Comparison of ENCODE assay signal across 23 cellular contexts in the genomic region with DNA sequence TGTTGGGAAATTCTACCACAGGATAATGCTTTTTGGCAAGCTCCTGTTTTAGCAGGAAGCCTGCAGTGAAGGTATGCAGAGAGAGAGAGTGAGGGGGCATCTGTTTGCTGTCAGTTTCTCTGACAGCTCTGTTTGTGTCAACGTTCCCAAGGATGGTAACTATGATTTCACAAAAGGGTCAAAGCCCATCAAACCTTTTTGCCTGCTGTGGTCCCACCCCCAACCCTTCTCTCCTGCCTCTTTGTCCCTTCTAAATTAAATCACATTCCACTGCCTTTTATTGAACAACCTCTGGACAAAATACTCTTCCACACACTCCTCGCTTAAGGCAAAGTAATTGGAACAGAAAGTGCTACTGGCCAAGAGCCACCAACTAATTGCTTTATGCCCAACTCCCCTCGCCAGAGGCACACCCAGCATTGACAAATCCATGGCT.
DNase-seq lines count a peak whose midpoint lies in the region; TF ChIP-seq lines count a peak whose summit lies in the region.
"Had no signal": no experiment of that assay in that cellular context is flagged by ENCODE, and none has a peak within 500 bp of the region (broad histone marks: within the 10 kb centered on the region; RNA-seq: fewer than 3 reads in every experiment).

No MANE protein-coding gene starts in this region.

- in situ Hi-C loops in mammary epithelial cell (cut with MboI; ENCODE audit: low sequenced_read_pairs in 2 of 2) = no loop called here

- DNase-seq in DMS 273 (lab: John Stamatoyannopoulos, UW; ENCODE audit: unreplicated experiment) = peak; percentile 26
- no peak for DNase-seq in DMS 273 treated with DMSO at 0.1 percent for 48 hours (lab: John Stamatoyannopoulos, UW)
- peak; percentile 80 for DNase-seq in NCI-H1105 treated with DMSO at 0.1 percent for 48 hours (lab: John Stamatoyannopoulos, UW)
- DNase-seq in mammary epithelial cell = peak; percentile 5
- DNase-seq in neural progenitor cell (ENCODE audit: low spot score) = peak; percentile 59
- no peak for DNase-seq in MV-4-11 (lab: John Stamatoyannopoulos, UW)
- no peak for DNase-seq in NCI-H524 treated with DMSO at 0.1 percent for 48 hours (lab: John Stamatoyannopoulos, UW)
- no peak for DNase-seq in stimulated activated CD4-positive, alpha-beta T cell treated with anti-CD3 and anti-CD28 coated beads, Interleukin-4, amount 100 ng/mL, for 4 hours
- DNase-seq: activated B cell treated with CpG ODN at 0.5 μM for 24 hours; activated CD4-positive, alpha-beta memory T cell treated with anti-CD3 and anti-CD28 coated beads for 36 hours; activated CD8-positive, alpha-beta memory T cell treated with anti-CD3 and anti-CD28 coated beads, Interleukin-2, amount 50 U/mL, for 48 hours; activated naive CD8-positive, alpha-beta T cell treated with anti-CD3 and anti-CD28 coated beads, Interleukin-2, amount 50 U/mL, for 24 hours; effector memory CD4-positive, alpha-beta T cell; GF-D8; left ventricle myocardium superior; NCI-H146; NCI-H2171; NCI-H526 treated with DMSO at 0.1 percent for 48 hours had no signal

- H3K36me3 ChIP-seq in mammary epithelial cell (ENCODE audit: insufficient read depth, low read length) (no peaks in the 10 kb centered on the region), neural progenitor cell (no peaks in the 10 kb centered on the region)
- H3K36me3 ChIP-seq: MG63 had no signal

- H3K79me2 ChIP-seq in mammary epithelial cell (ENCODE audit: insufficient read depth, low read length) (no peaks in the 10 kb centered on the region), neural progenitor cell (ENCODE audit: low read depth) (no peaks in the 10 kb centered on the region)

- dilution Hi-C loops in mammary epithelial cell (cut with HindIII; ENCODE audit: low sequenced_read_pairs) = no loop called here

- H2AFZ ChIP-seq in mammary epithelial cell (ENCODE audit: low read depth, low read length) (peak overlapping the region; percentile 55), neural progenitor cell (replicated peaks) (no peak overlapping the region)

- no TSS peak for BruUV-seq in mammary epithelial cell (replicated peaks; lab: Mats Ljungman, UMichigan)

- peaks cover 16% of the 10 kb centered on the region for H3F3A ChIP-seq in neural progenitor cell (ENCODE audit: low read depth)

- H4K20me1 ChIP-seq in mammary epithelial cell (ENCODE audit: insufficient read depth, low read length) (no peaks in the 10 kb centered on the region), neural progenitor cell (ENCODE audit: low read depth) (no peaks in the 10 kb centered on the region)

- H3K27me3 ChIP-seq in mammary epithelial cell (ENCODE audit: insufficient read depth, low read length) (no peaks in the 10 kb centered on the region), neural progenitor cell (no peaks in the 10 kb centered on the region)
- H3K27me3 ChIP-seq: MG63 had no signal

- CTCF ChIA-PET in mammary epithelial cell (lab: Charles Lee; ENCODE audit: low non-redundant PET) = no interaction called here

- H3K9me3 ChIP-seq in mammary epithelial cell (replicated peaks; ENCODE audit: insufficient read depth, low read length) (no peaks in the 10 kb centered on the region), neural progenitor cell (ENCODE audit: low read depth) (no peaks in the 10 kb centered on the region)

- peaks cover 21% of the 10 kb centered on the region for H3K4me1 Mint-ChIP-seq in neural progenitor cell
- H3K4me1 Mint-ChIP-seq: activated naive CD8-positive, alpha-beta T cell treated with anti-CD3 and anti-CD28 coated beads, Interleukin-2, amount 50 U/mL, for 24 hours had no signal

- no peak overlapping the region for H3K4me3 Mint-ChIP-seq in neural progenitor cell
- H3K4me3 Mint-ChIP-seq: activated B cell treated with CpG ODN at 0.5 μM for 24 hours; activated CD4-positive, alpha-beta memory T cell treated with anti-CD3 and anti-CD28 coated beads for 36 hours; activated naive CD8-positive, alpha-beta T cell treated with anti-CD3 and anti-CD28 coated beads, Interleukin-2, amount 50 U/mL, for 24 hours; neural crest cell; type B pancreatic cell had no signal

- WGBS in mammary epithelial cell (ENCODE audit: low coverage, missing lambda C conversion rate) = 3% methylated on average over 3 of the region's 3 CpGs

- intact Hi-C loops in mammary epithelial cell (cut with micrococcal nuclease) = loop anchor here (2.0 kb wide), 1 partner anchor 20 kb away; no protein-coding TSS in a partner anchor

- H3K9ac ChIP-seq in mammary epithelial cell (ENCODE audit: insufficient read depth, low read length) = peak overlapping the region; percentile 17
- H3K9ac ChIP-seq in neural progenitor cell = no peak overlapping the region

- H3K4me2 ChIP-seq in mammary epithelial cell (ENCODE audit: insufficient read depth, low read depth, low read length) = peak overlapping the region; percentile 73
- peak overlapping the region; percentile 68 for H3K4me2 ChIP-seq in neural progenitor cell

- H3K27ac ChIP-seq in mammary epithelial cell (ENCODE audit: insufficient read depth, low read depth, low read length) (peak overlapping the region; percentile 43), neural progenitor cell (peak overlapping the region; percentile 72)
- H3K27ac ChIP-seq: 22Rv1 had no signal

- H3K27me3 Mint-ChIP-seq in neural progenitor cell (ENCODE audit: insufficient read depth, low read depth) = peaks cover 5% of the 10 kb centered on the region
- H3K27me3 Mint-ChIP-seq: activated CD4-positive, alpha-beta memory T cell treated with anti-CD3 and anti-CD28 coated beads for 36 hours; activated naive CD8-positive, alpha-beta T cell treated with anti-CD3 and anti-CD28 coated beads, Interleukin-2, amount 50 U/mL, for 24 hours; brain; type B pancreatic cell had no signal

- TF ChIP-seq CTCF in mammary epithelial cell (conservative IDR thresholded peaks at IDR 0.05 in 1 of 2, IDR thresholded peaks at IDR 0.05 in 1 of 2; ENCODE audit: extremely low read depth in 1 of 2, insufficient read depth in 1 of 2, low read depth in 1 of 2, low read length in 2 of 2) (no peak), neural progenitor cell (IDR thresholded peaks at IDR 0.05) (no peak)

- H3K4me1 ChIP-seq in mammary epithelial cell (ENCODE audit: insufficient read depth, low read length) = peaks cover 32% of the 10 kb centered on the region
- H3K4me1 ChIP-seq in neural progenitor cell = peaks cover 26% of the 10 kb centered on the region

- no peaks in the 10 kb centered on the region for H3K36me3 Mint-ChIP-seq in neural progenitor cell
- H3K36me3 Mint-ChIP-seq: brain had no signal

- peaks cover 2% of the 10 kb centered on the region for H3K9me3 Mint-ChIP-seq in neural progenitor cell
- H3K9me3 Mint-ChIP-seq: activated naive CD8-positive, alpha-beta T cell treated with anti-CD3 and anti-CD28 coated beads, Interleukin-2, amount 50 U/mL, for 24 hours had no signal

- peak overlapping the region in 1 of 3 experiments; percentile 21 for H3K4me3 ChIP-seq in mammary epithelial cell (replicated peaks in 1 of 3; ENCODE audit: insufficient read depth in 1 of 3, low read depth in 2 of 3, low read length in 3 of 3)
- H3K4me3 ChIP-seq in neural progenitor cell = peak overlapping the region; percentile 6
- H3K4me3 ChIP-seq: MG63 had no signal

- H3K27ac Mint-ChIP-seq in neural progenitor cell = no peak overlapping the region
- H3K27ac Mint-ChIP-seq: activated B cell treated with CpG ODN at 0.5 μM for 24 hours; activated CD4-positive, alpha-beta memory T cell treated with anti-CD3 and anti-CD28 coated beads for 36 hours; activated naive CD8-positive, alpha-beta T cell treated with anti-CD3 and anti-CD28 coated beads, Interleukin-2, amount 50 U/mL, for 24 hours had no signal

Comparison
In these comparisons a context has a peak if more than half of its experiments do, and no peak if none do; other contexts are left out.
1. DNase-seq: peak in DMS 273 (single experiment), NCI-H1105 treated with DMSO at 0.1 percent for 48 hours (single experiment), mammary epithelial cell (single experiment) and neural progenitor cell (single experiment); none in DMS 273 treated with DMSO at 0.1 percent for 48 hours (single experiment), MV-4-11 (single experiment), NCI-H524 treated with DMSO at 0.1 percent for 48 hours (single experiment) and stimulated activated CD4-positive, alpha-beta T cell treated with anti-CD3 and anti-CD28 coated beads, Interleukin-4, amount 100 ng/mL, for 4 hours (0 of 2).